ENCODE assay signal across 8 cellular contexts in genomic region chr15:26260517-26261133, GRCh38.
DNase-seq lines count a peak whose midpoint lies in the region; ATAC-seq, FAIRE-seq and TF ChIP-seq lines count a peak whose summit lies in the region.

No MANE protein-coding gene starts in this region.

- POLR2A ChIA-PET in A549 (lab: Yijun Ruan, JAX), result no interaction called here
- POLR2A ChIA-PET in GM12878 (lab: Charles Lee), result no interaction called here

- in situ Hi-C loops in GM12878 (cut with MboI), result no loop called here

- TF ChIP-seq EP300 in A549 (IDR thresholded peaks at IDR 0.05) (no peak), GM12878 (IDR thresholded peaks at IDR 0.05; ENCODE audit: borderline replicate concordance in 1 of 2, control insufficient read depth in 1 of 2, low read depth in 2 of 2, low read length in 2 of 2) (no peak), upper lobe of left lung (IDR thresholded peaks at IDR 0.05) (no peak)

- TF ChIP-seq CTCF in A549 (IDR thresholded peaks at IDR 0.05), result peak; percentile 40; the same call in 2 of the 3 replicates
- TF ChIP-seq CTCF in GM12878 (IDR thresholded peaks at IDR 0.05 in 2 of 3, conservative IDR thresholded peaks at IDR 0.05 in 1 of 3; ENCODE audit: control insufficient read depth in 2 of 3, extremely low read depth in 1 of 3, insufficient read depth in 1 of 3, low read depth in 3 of 3, low read length in 3 of 3), result peak; percentile 25 to 41 (median 37); a peak in 4 of 6 replicates
- TF ChIP-seq CTCF in liver (IDR thresholded peaks at IDR 0.05; ENCODE audit: low read depth, low read length, missing input control), result peak; percentile 63
- TF ChIP-seq CTCF in upper lobe of left lung (IDR thresholded peaks at IDR 0.05), result peak; percentile 23 to 70 (median 56)

- H3K79me2 ChIP-seq in GM12878 (ENCODE audit: control insufficient read depth, insufficient read depth, low read length), result no peaks in the 10 kb centered on the region

- TF ChIP-seq POLR2A in A549 (IDR thresholded peaks at IDR 0.05; ENCODE audit: low read length) (no peak), GM12878 (IDR thresholded peaks at IDR 0.05; ENCODE audit: low read depth, low read length) (no peak), upper lobe of left lung (IDR thresholded peaks at IDR 0.05) (no peak)

- RAD21 ChIA-PET in GM12878 (lab: Charles Lee; ENCODE audit: unreplicated experiment), result no interaction called here

- BruUV-seq in GM12878 (replicated peaks; lab: Mats Ljungman, UMichigan), result no TSS peak

- FAIRE-seq in A549 (lab: Jason Lieb, UNC) (no peak), GM12878 (lab: Jason Lieb, UNC) (no peak)

- H3K9me3 ChIP-seq in A549 (no peaks in the 10 kb centered on the region), NT2/D1 (ENCODE audit: insufficient read depth, low read length) (no peaks in the 10 kb centered on the region), GM12878 (replicated peaks; ENCODE audit: control insufficient read depth, insufficient read depth, low read length) (no peaks in the 10 kb centered on the region; the same call in 2 of the 3 replicates), liver (ENCODE audit: control insufficient read depth in 4 of 4, low read length in 3 of 4) (no peaks in the 10 kb centered on the region), upper lobe of left lung (no peaks in the 10 kb centered on the region)

- ATAC-seq in A549, result peak; percentile 78 to 84; a peak in 4 of 6 replicates
- ATAC-seq in GM12878, result no peak
- ATAC-seq in upper lobe of left lung (ENCODE audit: low FRiP score in 2 of 2), result peak; percentile 63 to 71
- ATAC-seq in GM21390 (IDR thresholded peaks at IDR 0.05; ENCODE audit: unreplicated experiment), result no peak

- CTCF ChIA-PET in A549 (lab: Yijun Ruan, JAX), result interaction anchor here (0.6 to 2.9 kb wide), 10 partner anchors 9 to 752 kb away, joined by 3 to 19 read pairs (median 4); no protein-coding TSS in a partner anchor
- CTCF ChIA-PET in GM12878 (lab: Yijun Ruan, JAX), result no interaction called here

- H3K4me1 ChIP-seq in A549 (no peaks in the 10 kb centered on the region), NT2/D1 (ENCODE audit: insufficient read depth, insufficient read length) (no peaks in the 10 kb centered on the region), GM12878 (ENCODE audit: control insufficient read depth, insufficient read depth, low read length) (no peaks in the 10 kb centered on the region), liver (ENCODE audit: control insufficient read depth in 4 of 4, insufficient read depth in 4 of 4, low read length in 3 of 4) (no peaks in the 10 kb centered on the region), upper lobe of left lung (no peaks in the 10 kb centered on the region)

- DNase-seq in A549 (ENCODE audit: low read depth in 1 of 2, low spot score in 1 of 2) (peak; percentile 1 to 31), GM03348 (ENCODE audit: low spot score) (peak; percentile 82), NT2/D1 (ENCODE audit: low read depth, low spot score) (peak; percentile 54), GM12878 (ENCODE audit: low read depth, low spot score) (no peak), upper lobe of left lung (no peak), NCI-H774 (lab: John Stamatoyannopoulos, UW) (no peak)

- no peak overlapping the region for H2AFZ ChIP-seq in GM12878 (ENCODE audit: control insufficient read depth, low read depth, low read length)

- H3K27ac ChIP-seq in A549 (no peak overlapping the region), GM12878 (ENCODE audit: control insufficient read depth, insufficient read depth) (no peak overlapping the region), liver (ENCODE audit: low read depth in 1 of 2, low read length in 2 of 2) (no peak overlapping the region), upper lobe of left lung (no peak overlapping the region)

- H3K4me3 ChIP-seq in A549, result no peak overlapping the region
- no peak overlapping the region for H3K4me3 ChIP-seq in NT2/D1 (ENCODE audit: insufficient read length, low read depth)
- no peak overlapping the region for H3K4me3 ChIP-seq in GM12878
- H3K4me3 ChIP-seq in liver (ENCODE audit: low read depth in 1 of 3, low read length in 3 of 3), result no peak overlapping the region
- no peak overlapping the region for H3K4me3 ChIP-seq in upper lobe of left lung

- H4K20me1 ChIP-seq in GM12878 (ENCODE audit: control insufficient read depth, insufficient read depth), result no peaks in the 10 kb centered on the region

- H3K9ac ChIP-seq in NT2/D1 (ENCODE audit: insufficient read length, low read depth) (no peak overlapping the region), GM12878 (ENCODE audit: control insufficient read depth, insufficient read depth, low read length) (no peak overlapping the region), liver (ENCODE audit: low read depth in 1 of 2, low read length in 2 of 2) (no peak overlapping the region)

- WGBS in A549 (ENCODE audit: missing lambda C conversion rate), result 18% methylated on average over 11 of the region's 17 CpGs
- WGBS in GM12878 (ENCODE audit: insufficient coverage, insufficient replicate concordance, low lambda C conversion rate, missing lambda C conversion rate), result 31% methylated on average over 17 of the region's 17 CpGs
- WGBS in liver, result 41% methylated on average over 17 of the region's 17 CpGs
- 45 to 65% methylated on average over 11 to 17 of the region's 17 CpGs for WGBS in upper lobe of left lung, 2 donors

- intact Hi-C loops in GM12878 (cut with micrococcal nuclease; ENCODE audit: unreplicated experiment), result no loop called here

- TF ChIP-seq RAD21 in A549 (conservative IDR thresholded peaks at IDR 0.05 in 1 of 2, IDR thresholded peaks at IDR 0.05 in 1 of 2) (peak; percentile 45 to 59; a peak in 4 of 5 replicates), GM12878 (IDR thresholded peaks at IDR 0.05; ENCODE audit: insufficient read depth, low read depth, low read length) (0 out of 2 replicates have a peak, but pooled peaks have one; percentile 21), liver (IDR thresholded peaks at IDR 0.05) (peak; percentile 68 to 80)

- H3K27me3 ChIP-seq in NT2/D1 (ENCODE audit: insufficient read depth, insufficient read length) (no peaks in the 10 kb centered on the region), GM12878 (replicated peaks in 1 of 2; ENCODE audit: control insufficient read depth in 2 of 2, insufficient read depth in 2 of 2, low read length in 1 of 2) (no peaks in the 10 kb centered on the region), liver (ENCODE audit: control insufficient read depth in 4 of 4, insufficient read depth in 4 of 4, low read length in 3 of 4) (peaks cover 0 to 7% (median 0%) of the 10 kb centered on the region in 4 donors), upper lobe of left lung (no peaks in the 10 kb centered on the region)

- H3K4me2 ChIP-seq in A549, result no peak overlapping the region
- H3K4me2 ChIP-seq in GM12878 (ENCODE audit: control insufficient read depth, insufficient read depth), result no peak overlapping the region

- H3K36me3 ChIP-seq in NT2/D1 (ENCODE audit: insufficient read depth, insufficient read length, low read length) (no peaks in the 10 kb centered on the region), GM12878 (ENCODE audit: control insufficient read depth in 2 of 2, insufficient read depth in 2 of 2, low read length in 1 of 2) (no peaks in the 10 kb centered on the region), liver (ENCODE audit: control insufficient read depth in 4 of 4, insufficient read depth in 3 of 4, low read depth in 1 of 4, low read length in 3 of 4) (no peaks in the 10 kb centered on the region), upper lobe of left lung (no peaks in the 10 kb centered on the region)

- SMC1A ChIA-PET in GM12878 (lab: Charles Lee; ENCODE audit: uncharacterized antibody, unreplicated experiment), result no interaction called here

TF ChIP-seq in A549, 52 proteins besides CTCF, POLR2A, EP300 and RAD21:
- no peak for TF ChIP-seq HOXB5 (CRISPR knock-in tag; IDR thresholded peaks at IDR 0.05)
- TF ChIP-seq SMC3 (IDR thresholded peaks at IDR 0.05), result peak; percentile 35; the same call in 1 of the 3 replicates

TF ChIP-seq in GM12878, 131 proteins besides CTCF, POLR2A, EP300 and RAD21:
- no peak for TF ChIP-seq USF1 (IDR thresholded peaks at IDR 0.05; ENCODE audit: borderline replicate concordance, extremely low read length, insufficient read depth, low read depth, low read length)

TF ChIP-seq in liver, 16 proteins besides CTCF, POLR2A, EP300 and RAD21:
- no peak for TF ChIP-seq REST (IDR thresholded peaks at IDR 0.05)
- TF ChIP-seq MAX (IDR thresholded peaks at IDR 0.05), result no peak
- TF ChIP-seq YY1 (IDR thresholded peaks at IDR 0.05), result no peak

Comparison
In these comparisons a context has a peak if more than half of its experiments do, and no peak if none do; other contexts are left out.
1. ATAC-seq: peak in A549 (2 of 2) and upper lobe of left lung (2 of 2); none in GM12878 (single experiment) and GM21390 (single experiment).
2. DNase-seq: peak in A549 (2 of 2), GM03348 (single experiment) and NT2/D1 (single experiment); none in GM12878 (single experiment), upper lobe of left lung (0 of 2) and NCI-H774 (single experiment).
3. Of the 24 proteins assayed by ChIP-seq in both GM12878 and A549: peak only in GM12878: none; only in A549: SMC3; in both: CTCF and RAD21; in neither: 21.
4. Peak in every context shown above with its lines, with median percentiles within 50 percentile points of each other: CTCF ChIP-seq.